Comparison of ENCODE assay signal across 33 cellular contexts in the genomic region with DNA sequence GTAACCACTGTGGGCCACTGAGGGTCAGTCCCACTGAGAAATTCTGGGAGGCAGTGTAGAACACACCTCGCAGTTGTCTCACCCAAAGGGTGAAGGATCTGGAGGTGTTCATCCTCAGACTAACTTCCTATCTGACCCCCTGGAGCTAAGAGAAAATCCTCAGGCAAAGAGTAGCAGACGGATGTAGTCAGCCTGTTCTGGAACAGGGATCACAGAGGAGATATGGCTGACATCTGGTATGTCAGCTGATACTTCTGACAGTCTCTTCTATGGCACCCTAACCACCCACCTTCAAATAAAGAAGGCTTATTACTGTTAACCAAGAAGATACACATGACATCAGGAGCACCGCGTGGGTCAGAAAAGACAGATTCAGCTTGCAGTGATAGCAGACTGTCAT.
"Had no signal": no experiment of that assay in that cellular context is flagged by ENCODE, and none has a peak within 500 bp of the region (broad histone marks: within the 10 kb centered on the region; RNA-seq: fewer than 3 reads in every experiment).

No MANE protein-coding gene starts in this region.

- H3K27ac Mint-ChIP-seq: dendritic cell treated with granulocyte-macrophage colony-stimulating factor and Interleukin-4, amounts not matched to agents 40 ng/mL and 50 ng/mL, for 4 days; endodermal cell; memory B cell; mesothelial cell of epicardium; naive B cell; natural killer cell treated with Interleukin-12 subunit alpha and Interleukin-12 subunit beta and Interleukin-15 and Interleukin-18, amount 100 ng/mL, for 72 hours had no signal

- H3K36me3 Mint-ChIP-seq: memory B cell; mesothelial cell of epicardium; natural killer cell treated with Interleukin-12 subunit alpha and Interleukin-12 subunit beta and Interleukin-15 and Interleukin-18, amount 100 ng/mL, for 72 hours had no signal

- H3K36me3 ChIP-seq: colonic mucosa, heart right ventricle, left ventricle myocardium inferior, lower lobe of right lung, neutrophil, pancreas, stomach, thyroid gland, vagina had no signal

- H3K4me1 ChIP-seq: colonic mucosa, gastroesophageal sphincter, lower lobe of right lung, pancreas, stomach, thyroid gland, vagina had no signal

- H3K27me3 ChIP-seq: colonic mucosa, gastroesophageal sphincter, heart right ventricle, pancreas, thyroid gland, vagina had no signal

- H3K4me3 Mint-ChIP-seq: dendritic cell treated with granulocyte-macrophage colony-stimulating factor and Interleukin-4, amounts not matched to agents 40 ng/mL and 50 ng/mL, for 4 days; endodermal cell; memory B cell; mesothelial cell of epicardium; natural killer cell treated with Interleukin-12 subunit alpha and Interleukin-12 subunit beta and Interleukin-15 and Interleukin-18, amount 100 ng/mL, for 72 hours; neural crest cell had no signal

- H3K27ac ChIP-seq: colonic mucosa, epithelial cell of prostate, gastroesophageal sphincter, left ventricle myocardium inferior, lower lobe of right lung, neutrophil, pancreas, stomach, thyroid gland, vagina had no signal

- H3K9me3 Mint-ChIP-seq: dendritic cell treated with granulocyte-macrophage colony-stimulating factor and Interleukin-4, amounts not matched to agents 40 ng/mL and 50 ng/mL, for 4 days; mesothelial cell of epicardium; natural killer cell treated with Interleukin-12 subunit alpha and Interleukin-12 subunit beta and Interleukin-15 and Interleukin-18, amount 100 ng/mL, for 72 hours had no signal

- ATAC-seq: esophagus mucosa, gastroesophageal sphincter, left cardiac atrium, lower lobe of right lung, mucosa of descending colon, pancreas, sciatic nerve had no signal

- H3K4me3 ChIP-seq: colonic mucosa, gastroesophageal sphincter, heart right ventricle, left ventricle myocardium inferior, lower lobe of right lung, mucosa of descending colon, pancreas, smooth muscle cell, stomach, thyroid gland, vagina had no signal

- H3K4me1 Mint-ChIP-seq: endodermal cell, memory B cell, mesothelial cell of epicardium, naive B cell, neural crest cell had no signal

- H3K9me3 ChIP-seq: colonic mucosa, gastroesophageal sphincter, heart right ventricle, left ventricle myocardium inferior, lower lobe of right lung, mucosa of descending colon, neutrophil, pancreas, stomach, thyroid gland, vagina had no signal

- DNase-seq: colonic mucosa; effector CD8-positive, alpha-beta T cell; endodermal cell; foreskin fibroblast; heart right ventricle; hippocampal formation; left cardiac atrium; left ventricle myocardium inferior; lower lobe of right lung; mucosa of descending colon; naive B cell; pancreas; retina; stimulated activated CD4-positive, alpha-beta T cell treated with anti-CD3 and anti-CD28 coated beads, Interleukin-12 subunit alpha, Interleukin-12 subunit beta, amount 100 ng/mL, for 4 hours; stimulated activated CD4-positive, alpha-beta T cell treated with anti-CD3 and anti-CD28 coated beads, Interleukin-1b, Interleukin-23, amount 100 ng/mL, for 48 hours; stimulated activated CD4-positive, alpha-beta T cell treated with anti-CD3 and anti-CD28 coated beads, Interleukin-4, amount 100 ng/mL, for 1 hour; stimulated activated CD8-positive, alpha-beta memory T cell treated with anti-CD3 and anti-CD28 coated beads, Interleukin-4, amount 100 ng/mL, for 48 hours; stimulated activated naive CD4-positive, alpha-beta T cell; stomach; thyroid gland; trophoblast cell had no signal
